ENCODE assay signal across 8 cellular contexts in genomic region chr10:89426230-89426868, GRCh38. TPM values are rescaled to one million over a fixed set of nuclear protein-coding genes. Genes with fewer than 3 reads are reported as not detected.
A peak's percentile ranks its signal among the peaks of the same experiment; 100 is the strongest.
DNase-seq lines count a peak whose midpoint lies in the region; ATAC-seq, FAIRE-seq and TF ChIP-seq lines count a peak whose summit lies in the region.

No MANE protein-coding gene starts in this region.

- DNase-seq in D721Med (ENCODE audit: insufficient read length, low spot score) (no peak), H7 (peak; percentile 37), NOMO-1 treated with dmso at 0.1 percent for 144 hours (lab: John Stamatoyannopoulos, UW; ENCODE audit: unreplicated experiment) (peak; percentile 4), coronary artery (ENCODE audit: low spot score) (no peak), lower lobe of right lung (no peak), aorta (no peak), UCSD-AML1 (lab: John Stamatoyannopoulos, UW; ENCODE audit: unreplicated experiment) (no peak)
- no peak for DNase-seq in stimulated activated CD4-positive, alpha-beta T cell treated with anti-CD3 and anti-CD28 coated beads, Interleukin-4, amount 100 ng/mL, for 24 hours

- no peak overlapping the region for H3K4me3 ChIP-seq in H7 (ENCODE audit: insufficient read depth, low read depth, low read length)
- H3K4me3 ChIP-seq in coronary artery, result no peak overlapping the region
- no peak overlapping the region for H3K4me3 ChIP-seq in lower lobe of right lung
- H3K4me3 ChIP-seq in aorta (ENCODE audit: low read length in 2 of 2), result no peak overlapping the region

- ATAC-seq in lower lobe of right lung (peak; percentile 81 to 83), aorta (ENCODE audit: low FRiP score) (peak; percentile 81)

- peak; percentile 84 for FAIRE-seq in D721Med (lab: Jason Lieb, UNC)

- H3K27ac ChIP-seq in coronary artery (no peak overlapping the region), lower lobe of right lung (no peak overlapping the region), aorta (ENCODE audit: low read depth in 1 of 2, low read length in 2 of 2) (no peak overlapping the region)

- H3K4me1 ChIP-seq in lower lobe of right lung (no peaks in the 10 kb centered on the region), aorta (ENCODE audit: control insufficient read depth in 1 of 2, insufficient read depth in 2 of 2, low read length in 2 of 2) (no peaks in the 10 kb centered on the region)

- intact Hi-C loops in lower lobe of right lung (cut with DNase I) (loop anchor here (5.0 kb wide), 1 partner anchor 141 kb away; no protein-coding TSS in a partner anchor), aorta (cut with DNase I) (loop anchor here (1.0 to 2.0 kb wide), 2 partner anchors 137 to 138 kb away; no protein-coding TSS in a partner anchor)

- 50 to 52% methylated on average over 5 of the region's 5 CpGs for WGBS in aorta, 2 donors

- no peaks in the 10 kb centered on the region for H3K27me3 ChIP-seq in H7 (ENCODE audit: control insufficient read depth, insufficient read depth, low read length)
- H3K27me3 ChIP-seq in lower lobe of right lung (ENCODE audit: low read depth), result no peaks in the 10 kb centered on the region
- H3K27me3 ChIP-seq in aorta (ENCODE audit: control insufficient read depth in 1 of 2, insufficient read depth in 2 of 2, low read length in 1 of 2), result no peaks in the 10 kb centered on the region

- H3K36me3 ChIP-seq in H7 (replicated peaks; ENCODE audit: control insufficient read depth, insufficient read depth, low read length), result no peaks in the 10 kb centered on the region
- H3K36me3 ChIP-seq in lower lobe of right lung, result no peaks in the 10 kb centered on the region
- peaks cover 1 to 2% of the 10 kb centered on the region in 2 donors for H3K36me3 ChIP-seq in aorta (ENCODE audit: control insufficient read depth in 1 of 2, insufficient read depth in 2 of 2, low read length in 1 of 2)

- TF ChIP-seq CTCF in D721Med (IDR thresholded peaks at IDR 0.05; ENCODE audit: insufficient read depth, missing control alignments) (peak; percentile 89), coronary artery (IDR thresholded peaks at IDR 0.05) (peak; percentile 88), lower lobe of right lung (IDR thresholded peaks at IDR 0.05) (peak; percentile 78)

- no peaks in the 10 kb centered on the region for H3K9me3 ChIP-seq in lower lobe of right lung
- no peaks in the 10 kb centered on the region for H3K9me3 ChIP-seq in aorta (ENCODE audit: control insufficient read depth, low read length)

RNA-seq across cellular contexts. Expression of gene IFIT5, which starts 12.0 kb away (rescaled TPM):
- total RNA-seq in H7 (2014; rRNA removed; shearing (Covaris generic)), result 1.7 and 2.3 TPM in 2 replicates
- total RNA-seq in lower lobe of right lung (25.3 TPM), aorta (10 to 100 TPM; 18.5 to 19.0 TPM)
- polyA plus RNA-seq in aorta, result 10 to 100 TPM; 13.3 to 14.3 TPM

RNA-seq across cellular contexts. Expression of gene IFIT1, which starts 33.9 kb away (rescaled TPM):
- 3.7 and 4.0 TPM in 2 replicates for total RNA-seq in H7 (2014; rRNA removed; shearing (Covaris generic))
- total RNA-seq in lower lobe of right lung, result 71.8 TPM
- total RNA-seq in aorta, result 10 to 100 TPM; 13.2 to 17.9 TPM
- 10 to 100 TPM; 13.6 to 17.7 TPM for polyA plus RNA-seq in aorta

RNA-seq across cellular contexts. Expression of gene IFIT1B, which starts 48.5 kb away (rescaled TPM):
- not detected in 2 replicates for total RNA-seq in H7 (2014; rRNA removed; shearing (Covaris generic))
- total RNA-seq in lower lobe of right lung, result not detected
- under 1 TPM; 0.16 to 0.87 TPM for total RNA-seq in aorta
- not detected for polyA plus RNA-seq in aorta

Comparison
In these comparisons a context has a peak if more than half of its experiments do, and no peak if none do; other contexts are left out.
1. DNase-seq: peak in H7 (single experiment) and NOMO-1 treated with dmso at 0.1 percent for 144 hours (single experiment); none in D721Med (single experiment), coronary artery (single experiment), lower lobe of right lung (single experiment), aorta (0 of 2), UCSD-AML1 (single experiment) and stimulated activated CD4-positive, alpha-beta T cell treated with anti-CD3 and anti-CD28 coated beads, Interleukin-4, amount 100 ng/mL, for 24 hours (single experiment).
2. Peak in every context shown above with its lines, with median percentiles within 50 percentile points of each other: CTCF ChIP-seq.